17 cellular contexts compared by ENCODE assay signal in genomic region chr17:36494674-36495073, GRCh38.
"Had no signal": no experiment of that assay in that cellular context is flagged by ENCODE, and none has a peak within 500 bp of the region (broad histone marks: within the 10 kb centered on the region; RNA-seq: fewer than 3 reads in every experiment).

No MANE protein-coding gene starts in this region.

- FAIRE-seq: bronchial epithelial cell, endometrium, keratinocyte had no signal

- H3K27ac ChIP-seq: coronary artery, lower lobe of right lung, tibial artery had no signal

- H3K27me3 ChIP-seq: tibial artery had no signal

- H3K4me3 ChIP-seq: coronary artery, lower lobe of right lung, tibial artery had no signal

- DNase-seq: activated CD4-positive, alpha-beta T cell treated with anti-CD3 and anti-CD28 coated beads, Interleukin-2, amount 10 ng/mL, durations not matched to agents 7 days and 5 days; activated CD8-positive, alpha-beta memory T cell treated with anti-CD3 and anti-CD28 coated beads, Interleukin-2, amount 10 ng/mL, durations not matched to agents 7 days and 5 days; activated CD8-positive, alpha-beta T cell treated with anti-CD3 and anti-CD28 coated beads for 36 hours; activated naive CD4-positive, alpha-beta T cell treated with Interleukin-2 at 50 U/mL for 16 hours; activated T-cell treated with anti-CD3 and anti-CD28 coated beads for 4 hours; amygdala; left colon; lower lobe of right lung; mesendoderm; naive B cell; stimulated activated CD4-positive, alpha-beta T cell treated with anti-CD3 and anti-CD28 coated beads, Interleukin-2, amount 100 ng/mL, for 48 hours; stimulated activated naive CD4-positive, alpha-beta T cell treated with Interleukin-2 at 50 U/mL for 16 hours had no signal

- ATAC-seq: activated CD8-positive, alpha-beta memory T cell treated with anti-CD3 and anti-CD28 coated beads, Interleukin-2, amount 10 ng/mL, durations not matched to agents 7 days and 5 days; activated CD8-positive, alpha-beta T cell treated with anti-CD3 and anti-CD28 coated beads for 36 hours; left colon; lower lobe of right lung had no signal

- H3K9me3 ChIP-seq: lower lobe of right lung, tibial artery had no signal
